Comparison of ENCODE assay signal across 21 cellular contexts in genomic region chr16:87410530-87410929, GRCh38.
"Had no signal": no experiment of that assay in that cellular context is flagged by ENCODE, and none has a peak within 500 bp of the region (broad histone marks: within the 10 kb centered on the region; RNA-seq: fewer than 3 reads in every experiment).

No MANE protein-coding gene starts in this region.

- H3K27me3 Mint-ChIP-seq: activated CD4-positive, alpha-beta T cell treated with anti-CD3 and anti-CD28 coated beads, Interleukin-2, amount 10 ng/mL, durations not matched to agents 7 days and 5 days; activated CD8-positive, alpha-beta memory T cell treated with anti-CD3 and anti-CD28 coated beads, Interleukin-2, amount 10 ng/mL, durations not matched to agents 7 days and 5 days; activated CD8-positive, alpha-beta T cell treated with anti-CD3 and anti-CD28 coated beads for 36 hours; activated naive CD8-positive, alpha-beta T cell treated with anti-CD3 and anti-CD28 coated beads, Interleukin-2, amount 10 ng/mL, durations not matched to agents 7 days and 5 days; natural killer cell treated with Interleukin-12 subunit alpha and Interleukin-12 subunit beta and Interleukin-15 and Interleukin-18, amount 100 ng/mL, for 72 hours had no signal

- DNase-seq: activated CD4-positive, alpha-beta T cell treated with anti-CD3 and anti-CD28 coated beads, Interleukin-2, amount 10 ng/mL, durations not matched to agents 7 days and 5 days; activated CD4-positive, CD25-positive, alpha-beta regulatory T cell treated with anti-CD3 and anti-CD28 coated beads, Interleukin-2, amount 50 U/mL, for 72 hours; activated CD8-positive, alpha-beta memory T cell treated with anti-CD3 and anti-CD28 coated beads, Interleukin-2, amount 10 ng/mL, durations not matched to agents 7 days and 5 days; activated CD8-positive, alpha-beta T cell treated with anti-CD3 and anti-CD28 coated beads for 36 hours; activated effector memory CD4-positive, alpha-beta T cell treated with Interleukin-2 at 50 U/mL for 16 hours; activated naive CD4-positive, alpha-beta T cell treated with anti-CD3 and anti-CD28 coated beads for 36 hours; activated naive CD8-positive, alpha-beta T cell treated with anti-CD3 and anti-CD28 coated beads, Interleukin-2, amount 10 ng/mL, durations not matched to agents 7 days and 5 days; amniotic stem cell; heart right ventricle; islet precursor cell; psoas muscle; stimulated activated CD4-positive, alpha-beta T cell treated with anti-CD3 and anti-CD28 coated beads, Interleukin-1b, Interleukin-23, amount 100 ng/mL, for 48 hours; transverse colon had no signal

- H3K27me3 ChIP-seq: heart right ventricle, neutrophil, ovary, right atrium auricular region, transverse colon had no signal

- H3K36me3 Mint-ChIP-seq: activated CD8-positive, alpha-beta memory T cell treated with anti-CD3 and anti-CD28 coated beads, Interleukin-2, amount 10 ng/mL, durations not matched to agents 7 days and 5 days; natural killer cell treated with Interleukin-12 subunit alpha and Interleukin-12 subunit beta and Interleukin-15 and Interleukin-18, amount 100 ng/mL, for 72 hours had no signal

- H3K27ac ChIP-seq: coronary artery, epithelial cell of prostate, heart right ventricle, neutrophil, ovary, psoas muscle, right atrium auricular region, transverse colon had no signal

- H3K9me3 ChIP-seq: heart right ventricle, neutrophil, ovary, psoas muscle, right atrium auricular region, transverse colon had no signal

- H3K4me3 ChIP-seq: coronary artery, heart right ventricle, ovary, psoas muscle, right atrium auricular region, transverse colon had no signal

- ATAC-seq: activated CD8-positive, alpha-beta memory T cell treated with anti-CD3 and anti-CD28 coated beads, Interleukin-2, amount 10 ng/mL, durations not matched to agents 7 days and 5 days; activated CD8-positive, alpha-beta T cell treated with anti-CD3 and anti-CD28 coated beads for 36 hours; heart right ventricle; natural killer cell treated with Interleukin-12 subunit alpha and Interleukin-12 subunit beta and Interleukin-15 and Interleukin-18, amount 100 ng/mL, for 72 hours; psoas muscle had no signal

- H3K36me3 ChIP-seq: ovary had no signal

- H3K4me1 ChIP-seq: psoas muscle, right atrium auricular region had no signal

- H3K9me3 Mint-ChIP-seq: activated CD4-positive, alpha-beta T cell treated with anti-CD3 and anti-CD28 coated beads, Interleukin-2, amount 10 ng/mL, durations not matched to agents 7 days and 5 days; activated CD8-positive, alpha-beta T cell treated with anti-CD3 and anti-CD28 coated beads for 36 hours; activated naive CD4-positive, alpha-beta T cell treated with anti-CD3 and anti-CD28 coated beads for 36 hours; activated naive CD8-positive, alpha-beta T cell treated with anti-CD3 and anti-CD28 coated beads, Interleukin-2, amount 10 ng/mL, durations not matched to agents 7 days and 5 days; natural killer cell treated with Interleukin-12 subunit alpha and Interleukin-12 subunit beta and Interleukin-15 and Interleukin-18, amount 100 ng/mL, for 72 hours had no signal

- FAIRE-seq: bronchial epithelial cell, urothelium cell line had no signal

- H3K27ac Mint-ChIP-seq: activated CD4-positive, alpha-beta T cell treated with anti-CD3 and anti-CD28 coated beads, Interleukin-2, amount 10 ng/mL, durations not matched to agents 7 days and 5 days; activated CD8-positive, alpha-beta memory T cell treated with anti-CD3 and anti-CD28 coated beads, Interleukin-2, amount 10 ng/mL, durations not matched to agents 7 days and 5 days; activated CD8-positive, alpha-beta T cell treated with anti-CD3 and anti-CD28 coated beads for 36 hours; activated naive CD4-positive, alpha-beta T cell treated with anti-CD3 and anti-CD28 coated beads for 36 hours; activated naive CD8-positive, alpha-beta T cell treated with anti-CD3 and anti-CD28 coated beads, Interleukin-2, amount 10 ng/mL, durations not matched to agents 7 days and 5 days; natural killer cell treated with Interleukin-12 subunit alpha and Interleukin-12 subunit beta and Interleukin-15 and Interleukin-18, amount 100 ng/mL, for 72 hours had no signal

- H3K4me3 Mint-ChIP-seq: activated CD4-positive, alpha-beta T cell treated with anti-CD3 and anti-CD28 coated beads, Interleukin-2, amount 10 ng/mL, durations not matched to agents 7 days and 5 days; activated CD8-positive, alpha-beta memory T cell treated with anti-CD3 and anti-CD28 coated beads, Interleukin-2, amount 10 ng/mL, durations not matched to agents 7 days and 5 days; activated CD8-positive, alpha-beta T cell treated with anti-CD3 and anti-CD28 coated beads for 36 hours; activated naive CD4-positive, alpha-beta T cell treated with anti-CD3 and anti-CD28 coated beads for 36 hours; activated naive CD8-positive, alpha-beta T cell treated with anti-CD3 and anti-CD28 coated beads, Interleukin-2, amount 10 ng/mL, durations not matched to agents 7 days and 5 days; natural killer cell treated with Interleukin-12 subunit alpha and Interleukin-12 subunit beta and Interleukin-15 and Interleukin-18, amount 100 ng/mL, for 72 hours had no signal
